8 cellular contexts compared by ENCODE assay signal in genomic region chr3:123652346-123652984, GRCh38.
DNase-seq lines count a peak whose midpoint lies in the region; ATAC-seq and TF ChIP-seq lines count a peak whose summit lies in the region.

No MANE protein-coding gene starts in this region.

- peak overlapping the region; percentile 32; the same call in 1 of the 2 replicates for H3K9ac ChIP-seq in SK-N-SH

- POLR2A ChIA-PET in SK-N-SH (lab: Yijun Ruan, JAX) = interaction anchor here (0.5 to 0.8 kb wide), 2 partner anchors 68 to 327 kb away, joined by 3 read pairs; no protein-coding TSS in a partner anchor

- H3K9me3 ChIP-seq in SK-N-SH = no peaks in the 10 kb centered on the region

- DNase-seq in AG10803 (ENCODE audit: low read depth) = peak; percentile 74
- peak; percentile 69 for DNase-seq in GM19240 (ENCODE audit: insufficient read length, low spot score)
- DNase-seq in NAMALWA (ENCODE audit: low spot score) = peak; percentile 71
- DNase-seq in SK-N-SH = peak; percentile 89
- peak; percentile 84 for DNase-seq in choroid plexus epithelial cell (ENCODE audit: low read depth)
- peak; percentile 75 for DNase-seq in left lobe of liver (ENCODE audit: low spot score)
- peak; percentile 4 to 47 for DNase-seq in stimulated activated CD4-positive, alpha-beta T cell treated with anti-CD3 and anti-CD28 coated beads, Interleukin-4, amount 100 ng/mL, for 48 hours (ENCODE audit: low read depth in 2 of 2)

- TF ChIP-seq RAD21 in SK-N-SH (IDR thresholded peaks at IDR 0.05; ENCODE audit: low read length) = peak; percentile 98

- no peak for TF ChIP-seq POLR2A in GM18505 (IDR thresholded peaks at IDR 0.05; ENCODE audit: borderline replicate concordance, extremely low read depth, insufficient read depth, insufficient read length)

- no peak overlapping the region for H2AFZ ChIP-seq in SK-N-SH (ENCODE audit: low read depth)

- H4K20me1 ChIP-seq in SK-N-SH (ENCODE audit: insufficient read depth) = no peaks in the 10 kb centered on the region

- no peaks in the 10 kb centered on the region for H3K27me3 ChIP-seq in SK-N-SH (ENCODE audit: insufficient read depth)

- TF ChIP-seq EP300 in SK-N-SH (IDR thresholded peaks at IDR 0.05; ENCODE audit: borderline replicate concordance in 1 of 2, low read depth in 1 of 2, low read length in 1 of 2) = no peak

- 37% methylated on average over 8 of the region's 9 CpGs for WGBS in SK-N-SH (ENCODE audit: low lambda C conversion rate)

- CTCF ChIA-PET in SK-N-SH (lab: Yijun Ruan, JAX) = interaction anchor here (0.6 to 7.6 kb wide), 64 partner anchors 9 to 907 kb away, joined by 3 to 129 read pairs (median 6); no protein-coding TSS in a partner anchor

- peak overlapping the region; percentile 66 to 81 for H3K27ac ChIP-seq in SK-N-SH (ENCODE audit: low read depth in 2 of 2, low read length in 1 of 2)

- no peak overlapping the region for H3K4me3 ChIP-seq in AG10803 (ENCODE audit: low read length)
- H3K4me3 ChIP-seq in SK-N-SH (ENCODE audit: low read depth in 2 of 2, low read length in 1 of 2) = no peak overlapping the region
- H3K4me3 ChIP-seq in choroid plexus epithelial cell (ENCODE audit: low read depth, low read length) = no peak overlapping the region

- H3K4me1 ChIP-seq in SK-N-SH (ENCODE audit: control insufficient read depth in 1 of 2, insufficient read depth in 2 of 2, low read depth in 1 of 2, low read length in 1 of 2) = peaks cover 16 to 18% of the 10 kb centered on the region in 2 experiments; a peak in 3 of 4 replicates

- H3K36me3 ChIP-seq in SK-N-SH (replicated peaks in 1 of 2; ENCODE audit: control insufficient read depth in 1 of 2, insufficient read depth in 2 of 2, low read length in 1 of 2) = peaks cover 60 to 66% of the 10 kb centered on the region in 2 experiments

- TF ChIP-seq CTCF in AG10803 (conservative IDR thresholded peaks at IDR 0.05; ENCODE audit: low read length) (peak; percentile 92), SK-N-SH (IDR thresholded peaks at IDR 0.05) (peak; percentile 95), choroid plexus epithelial cell (conservative IDR thresholded peaks at IDR 0.05; ENCODE audit: low read depth, low read length) (peak; percentile 96)

- H3K4me2 ChIP-seq in SK-N-SH = peak overlapping the region; percentile 50; the same call in 1 of the 2 replicates

- ATAC-seq in left lobe of liver (peak; percentile 69), GM18505 (IDR thresholded peaks at IDR 0.05; ENCODE audit: unreplicated experiment) (no peak)

- peaks cover 24% of the 10 kb centered on the region for H3F3A ChIP-seq in SK-N-SH (replicated peaks; ENCODE audit: insufficient read depth)

- H3K9me2 ChIP-seq in SK-N-SH = no peaks in the 10 kb centered on the region

- H3K79me2 ChIP-seq in SK-N-SH (ENCODE audit: insufficient read depth) = peaks cover 6% of the 10 kb centered on the region; the same call in 1 of the 2 replicates

TF ChIP-seq in SK-N-SH, 30 proteins besides CTCF, POLR2A, EP300 and RAD21:
- TF ChIP-seq SMC3 (IDR thresholded peaks at IDR 0.05; ENCODE audit: low read depth, low read length) (peak; percentile 90), CHD2 (IDR thresholded peaks at IDR 0.05; ENCODE audit: low read length, partially characterized antibody) (peak; percentile 19), FOXJ3 (CRISPR knock-in tag; IDR thresholded peaks at IDR 0.05) (no peak), REST (IDR thresholded peaks at IDR 0.05; ENCODE audit: low read depth, low read length) (peak; percentile 83; the same call in 1 of the 2 replicates)

Comparison
In these comparisons a context has a peak if more than half of its experiments do, and no peak if none do; other contexts are left out.
1. DNase-seq: peak in every context shown above with its lines; median percentile 89 in SK-N-SH; 84 in choroid plexus epithelial cell; 75 in left lobe of liver; 74 in AG10803; 71 in NAMALWA; 69 in GM19240; 26 in stimulated activated CD4-positive, alpha-beta T cell treated with anti-CD3 and anti-CD28 coated beads, Interleukin-4, amount 100 ng/mL, for 48 hours.